28 cellular contexts compared by ENCODE assay signal in the genomic region with DNA sequence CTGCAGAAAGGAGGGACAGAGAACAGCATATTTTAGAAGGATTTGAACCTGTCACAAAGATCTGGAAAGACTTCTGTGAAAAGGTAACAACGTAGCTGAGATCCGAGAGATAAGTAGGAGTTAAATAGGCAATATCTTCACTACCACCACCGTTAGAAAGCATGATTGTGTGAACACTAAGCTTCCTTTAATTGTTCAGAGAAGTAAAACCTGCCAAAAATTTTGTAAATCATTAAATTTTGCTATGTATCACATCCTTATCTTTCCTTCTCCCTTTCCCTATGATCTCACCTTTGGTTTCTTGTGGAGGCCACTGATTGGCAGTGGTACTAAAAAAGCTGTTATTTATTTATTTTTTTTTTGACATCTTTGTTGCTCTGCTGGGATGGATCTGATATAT.
"Had no signal": no experiment of that assay in that cellular context is flagged by ENCODE, and none has a peak within 500 bp of the region (broad histone marks: within the 10 kb centered on the region; RNA-seq: fewer than 3 reads in every experiment).

No MANE protein-coding gene starts in this region.

- H3K4me3 Mint-ChIP-seq: activated CD4-positive, alpha-beta T cell treated with anti-CD3 and anti-CD28 coated beads, Interleukin-2, amount 10 ng/mL, durations not matched to agents 24 days and 14 days; activated CD8-positive, alpha-beta T cell treated with anti-CD3 and anti-CD28 coated beads, Interleukin-2, amount 10 ng/mL, durations not matched to agents 7 days and 5 days; activated T-cell treated with anti-CD3 and anti-CD28 coated beads, Interleukin-2, amount 50 U/mL, for 24 hours; brain; T-helper 2 cell treated with Interferon-gamma antibody and Interleukin-4, amounts not matched to agents 5 μg/mL and 100 μg/mL, for 36 hours had no signal

- H3K27ac Mint-ChIP-seq: activated CD4-positive, alpha-beta T cell treated with anti-CD3 and anti-CD28 coated beads, Interleukin-2, amount 10 ng/mL, durations not matched to agents 24 days and 14 days; activated CD8-positive, alpha-beta T cell treated with anti-CD3 and anti-CD28 coated beads, Interleukin-2, amount 10 ng/mL, durations not matched to agents 7 days and 5 days; activated naive CD4-positive, alpha-beta T cell treated with anti-CD3 and anti-CD28 coated beads, Interleukin-2, amount 50 U/mL, for 72 hours; activated T-cell treated with anti-CD3 and anti-CD28 coated beads, Interleukin-2, amount 50 U/mL, for 24 hours; activated T-helper 2 cell treated with anti-CD3 and anti-CD28 coated beads, Interferon-gamma antibody, Interleukin-2, Interleukin-4, amounts not matched to agents 10 μg/mL and 5 μg/mL and 100 μg/mL, durations not matched to agents 14 hours and 24 hours and 36 hours; T-helper 2 cell treated with Interferon-gamma antibody and Interleukin-4, amounts not matched to agents 5 μg/mL and 100 μg/mL, for 36 hours had no signal

- H3K9me3 Mint-ChIP-seq: activated CD4-positive, alpha-beta T cell treated with anti-CD3 and anti-CD28 coated beads, Interleukin-2, amount 10 ng/mL, durations not matched to agents 24 days and 14 days; activated T-cell treated with anti-CD3 and anti-CD28 coated beads, Interleukin-2, amount 50 U/mL, for 24 hours; activated T-helper 2 cell treated with anti-CD3 and anti-CD28 coated beads, Interferon-gamma antibody, Interleukin-2, Interleukin-4, amounts not matched to agents 10 μg/mL and 5 μg/mL and 100 μg/mL, durations not matched to agents 14 hours and 24 hours and 36 hours; T-helper 2 cell treated with Interferon-gamma antibody and Interleukin-4, amounts not matched to agents 5 μg/mL and 100 μg/mL, for 36 hours had no signal

- ATAC-seq: activated CD8-positive, alpha-beta T cell treated with anti-CD3 and anti-CD28 coated beads, Interleukin-2, amount 10 ng/mL, durations not matched to agents 7 days and 5 days; activated naive CD4-positive, alpha-beta T cell treated with anti-CD3 and anti-CD28 coated beads, Interleukin-2, amount 50 U/mL, for 72 hours; PC-3; Right ventricle myocardium inferior had no signal

- H3K36me3 ChIP-seq: adrenal gland, Peyer's patch had no signal

- H3K4me1 ChIP-seq: adrenal gland, Peyer's patch had no signal

- H3K27me3 Mint-ChIP-seq: activated CD4-positive, alpha-beta T cell treated with anti-CD3 and anti-CD28 coated beads, Interleukin-2, amount 10 ng/mL, durations not matched to agents 24 days and 14 days; activated T-cell treated with anti-CD3 and anti-CD28 coated beads, Interleukin-2, amount 50 U/mL, for 24 hours; brain had no signal

- H3K9me3 ChIP-seq: adrenal gland, Peyer's patch had no signal

- H3K36me3 Mint-ChIP-seq: activated naive CD4-positive, alpha-beta T cell treated with anti-CD3 and anti-CD28 coated beads, Interleukin-2, amount 50 U/mL, for 72 hours; brain had no signal

- DNase-seq: activated CD4-positive, alpha-beta T cell treated with anti-CD3 and anti-CD28 coated beads, Interleukin-2, amount 10 ng/mL, durations not matched to agents 24 days and 14 days; activated CD4-positive, alpha-beta T cell treated with anti-CD3 and anti-CD28 coated beads, Interleukin-2, amount 50 U/mL, for 4 hours; activated CD8-positive, alpha-beta T cell treated with anti-CD3 and anti-CD28 coated beads, Interleukin-2, amount 10 ng/mL, durations not matched to agents 7 days and 5 days; activated gamma-delta T cell; activated naive CD4-positive, alpha-beta T cell treated with Interleukin-2 at 50 U/mL for 16 hours; activated T-cell treated with anti-CD3 and anti-CD28 coated beads, Interleukin-2, amount 50 U/mL, for 24 hours; adrenal gland; caudate nucleus; cerebellar nuclear complex; Karpas-422; KBM-7; NCI-H1105; NCI-H1417 treated with DMSO at 0.1 percent for 48 hours; NCI-H1930; NCI-H2081 treated with DMSO at 0.1 percent for 48 hours; NCI-H226; NCI-H446 treated with DMSO at 0.1 percent for 48 hours; NCI-H524 treated with DMSO at 0.1 percent for 48 hours; NK-92 treated with Interleukin-12 subunit alpha and Interleukin-12 subunit beta, amount 100 ng/mL, for 24 hours; PC-3; Peyer's patch; SIG-M5 had no signal

- H3K27me3 ChIP-seq: adrenal gland, Peyer's patch had no signal

- H3K4me3 ChIP-seq: adrenal gland, Peyer's patch had no signal

- H3K27ac ChIP-seq: adrenal gland, Peyer's patch, RWPE1 had no signal

- H3K4me1 Mint-ChIP-seq: activated CD4-positive, alpha-beta T cell treated with anti-CD3 and anti-CD28 coated beads, Interleukin-2, amount 10 ng/mL, durations not matched to agents 24 days and 14 days had no signal
